8 cellular contexts compared by ENCODE assay signal in genomic region chr16:85029413-85029794, GRCh38. TPM values are rescaled to one million over a fixed set of nuclear protein-coding genes. Genes with fewer than 3 reads are reported as not detected.
DNase-seq lines count a peak whose midpoint lies in the region; ATAC-seq and TF ChIP-seq lines count a peak whose summit lies in the region.

No MANE protein-coding gene starts in this region.

- no peaks in the 10 kb centered on the region for H3K36me3 ChIP-seq in rectal smooth muscle tissue (ENCODE audit: control insufficient read depth, insufficient read depth, low read length)

- ATAC-seq in CD4-positive, alpha-beta T cell (ENCODE audit: poor library complexity), result peak; percentile 47
- ATAC-seq in HG03280 (IDR thresholded peaks at IDR 0.05; ENCODE audit: unreplicated experiment), result no peak
- ATAC-seq in HG03460 (IDR thresholded peaks at IDR 0.05; ENCODE audit: unreplicated experiment), result no peak
- no peak for ATAC-seq in GM18517 (IDR thresholded peaks at IDR 0.05; ENCODE audit: unreplicated experiment)

- no peaks in the 10 kb centered on the region for H3K27me3 Mint-ChIP-seq in CD4-positive, alpha-beta T cell
- H3K27me3 Mint-ChIP-seq in activated CD4-positive, alpha-beta T cell treated with anti-CD3 and anti-CD28 coated beads, Interleukin-2, amount 10 ng/mL, durations not matched to agents 24 days and 14 days, result peaks cover 1% of the 10 kb centered on the region

- peaks cover 40% of the 10 kb centered on the region for H3K4me1 Mint-ChIP-seq in CD4-positive, alpha-beta T cell (ENCODE audit: low read depth)
- peaks cover 36% of the 10 kb centered on the region for H3K4me1 Mint-ChIP-seq in activated CD4-positive, alpha-beta T cell treated with anti-CD3 and anti-CD28 coated beads, Interleukin-2, amount 10 ng/mL, durations not matched to agents 24 days and 14 days

- intact Hi-C loops in CD4-positive, alpha-beta T cell (cut with DNase I, micrococcal nuclease), result loop anchor here (1.0 to 10.0 kb wide), 6 partner anchors 17 to 525 kb away; partner anchors contain the start of genes MEAK7 (in 1 of the 2) and ZDHHC7 (in 1 of the 2)
- intact Hi-C loops in activated CD4-positive, alpha-beta T cell treated with anti-CD3 and anti-CD28 coated beads, Interleukin-2, amount 10 ng/mL, durations not matched to agents 24 days and 14 days (cut with micrococcal nuclease), result loop anchor here (1.0 to 5.0 kb wide), 4 partner anchors 26 to 583 kb away; partner anchors contain the start of gene GSE1

- no peaks in the 10 kb centered on the region for H3K9me3 ChIP-seq in CD4-positive, alpha-beta T cell (ENCODE audit: control insufficient read depth, low read length)

- H3K4me1 ChIP-seq in rectal smooth muscle tissue (ENCODE audit: control insufficient read depth, insufficient read depth, low read length), result peaks cover 21% of the 10 kb centered on the region

- H3K4me3 ChIP-seq in HL-60 (replicated peaks; ENCODE audit: insufficient read depth, low read length) (peak overlapping the region; percentile 13), rectal smooth muscle tissue (ENCODE audit: low read length) (peak overlapping the region; percentile 76)

- no peaks in the 10 kb centered on the region for H3K27me3 ChIP-seq in CD4-positive, alpha-beta T cell (ENCODE audit: control insufficient read depth, insufficient read depth, low read length)
- peaks cover 8% of the 10 kb centered on the region for H3K27me3 ChIP-seq in HL-60 (ENCODE audit: insufficient read depth, poor library complexity, severe bottlenecking)
- H3K27me3 ChIP-seq in rectal smooth muscle tissue (ENCODE audit: control insufficient read depth, insufficient read depth, low read length), result no peaks in the 10 kb centered on the region

- peaks cover 22% of the 10 kb centered on the region for H3K36me3 Mint-ChIP-seq in CD4-positive, alpha-beta T cell (ENCODE audit: low read depth)
- peaks cover 8% of the 10 kb centered on the region for H3K36me3 Mint-ChIP-seq in activated CD4-positive, alpha-beta T cell treated with anti-CD3 and anti-CD28 coated beads, Interleukin-2, amount 10 ng/mL, durations not matched to agents 24 days and 14 days (ENCODE audit: low read depth)

- CTCF ChIA-PET in CD4-positive, alpha-beta T cell (lab: Charles Lee), result no interaction called here

- H3K9ac ChIP-seq in rectal smooth muscle tissue (ENCODE audit: low read length), result no peak overlapping the region

- H3K9me3 Mint-ChIP-seq in CD4-positive, alpha-beta T cell, result no peaks in the 10 kb centered on the region
- H3K9me3 Mint-ChIP-seq in activated CD4-positive, alpha-beta T cell treated with anti-CD3 and anti-CD28 coated beads, Interleukin-2, amount 10 ng/mL, durations not matched to agents 24 days and 14 days, result no peaks in the 10 kb centered on the region

- H3K4me3 Mint-ChIP-seq in CD4-positive, alpha-beta T cell, result peak overlapping the region; percentile 98
- H3K4me3 Mint-ChIP-seq in activated CD4-positive, alpha-beta T cell treated with anti-CD3 and anti-CD28 coated beads, Interleukin-2, amount 10 ng/mL, durations not matched to agents 24 days and 14 days, result peak overlapping the region; percentile 89

- TF ChIP-seq CTCF in CD4-positive, alpha-beta T cell (IDR thresholded peaks at IDR 0.05), result no peak
- no peak for TF ChIP-seq CTCF in HL-60 (IDR thresholded peaks at IDR 0.05; ENCODE audit: insufficient read depth, low read length)

- POLR2A ChIA-PET in CD4-positive, alpha-beta T cell (lab: Charles Lee), result interaction anchor here (3.8 kb wide), 1 partner anchor 18 kb away, joined by 16 read pairs; the partner anchor contains the start of gene ZDHHC7

- peak in 8 of 10 experiments; percentile 35 to 57 (median 42) for DNase-seq in CD4-positive, alpha-beta T cell
- no peak for DNase-seq in HL-60 (ENCODE audit: low read depth in 1 of 2, low spot score in 1 of 2)
- DNase-seq in activated CD4-positive, alpha-beta T cell treated with anti-CD3 and anti-CD28 coated beads, Interleukin-2, amount 10 ng/mL, durations not matched to agents 24 days and 14 days, result peak; percentile 87
- DNase-seq in effector CD4-positive, alpha-beta T cell, result peak; percentile 62

- H3K27ac ChIP-seq in CD4-positive, alpha-beta T cell (ENCODE audit: low read depth, low read length), result peak overlapping the region; percentile 77
- no peak overlapping the region; the same call in 1 of the 2 replicates for H3K27ac ChIP-seq in HL-60 (replicated peaks)
- peak overlapping the region; percentile 88 for H3K27ac ChIP-seq in rectal smooth muscle tissue (ENCODE audit: low read depth, low read length)

- H3K27ac Mint-ChIP-seq in CD4-positive, alpha-beta T cell, result peak overlapping the region; percentile 93
- peak overlapping the region; percentile 91 for H3K27ac Mint-ChIP-seq in activated CD4-positive, alpha-beta T cell treated with anti-CD3 and anti-CD28 coated beads, Interleukin-2, amount 10 ng/mL, durations not matched to agents 24 days and 14 days

RNA-seq across cellular contexts. Expression of gene KIAA0513, which starts 1.8 kb away (rescaled TPM):
- 10 to 100 TPM in 1 of 2 experiments, 1 to 10 TPM in 1; 9.0 to 10.9 TPM for total RNA-seq in CD4-positive, alpha-beta T cell
- total RNA-seq in activated CD4-positive, alpha-beta T cell treated with anti-CD3 and anti-CD28 coated beads, Interleukin-2, amount 10 ng/mL, durations not matched to agents 24 days and 14 days, result 10.6 and 12.1 TPM in 2 replicates

RNA-seq across cellular contexts. Expression of gene ZDHHC7, which starts 18.1 kb away (rescaled TPM):
- total RNA-seq in CD4-positive, alpha-beta T cell, result 10 to 100 TPM; 39.8 to 44.6 TPM
- 28.9 and 30.8 TPM in 2 replicates for total RNA-seq in activated CD4-positive, alpha-beta T cell treated with anti-CD3 and anti-CD28 coated beads, Interleukin-2, amount 10 ng/mL, durations not matched to agents 24 days and 14 days

Comparison
In these comparisons a context has a peak if more than half of its experiments do, and no peak if none do; other contexts are left out.
1. DNase-seq: peak in CD4-positive, alpha-beta T cell (8 of 10), activated CD4-positive, alpha-beta T cell treated with anti-CD3 and anti-CD28 coated beads, Interleukin-2, amount 10 ng/mL, durations not matched to agents 24 days and 14 days (single experiment) and effector CD4-positive, alpha-beta T cell (single experiment); none in HL-60 (0 of 2).